Comparison of ENCODE assay signal across 8 cellular contexts in genomic region chr12:80269953-80270552, GRCh38.
A peak's percentile ranks its signal among the peaks of the same experiment; 100 is the strongest.
DNase-seq lines count a peak whose midpoint lies in the region; ATAC-seq and TF ChIP-seq lines count a peak whose summit lies in the region.

No MANE protein-coding gene starts in this region.

- 0 out of 2 replicates have a peak overlapping the region, but pooled peaks have one; percentile 23 for H3K4me2 ChIP-seq in PC-9
- H3K4me2 ChIP-seq in neural cell (ENCODE audit: low read length) = no peak overlapping the region

- no peak overlapping the region for H3K27ac Mint-ChIP-seq in activated CD4-positive, alpha-beta memory T cell treated with anti-CD3 and anti-CD28 coated beads, Interleukin-2, amount 10 ng/mL, durations not matched to agents 7 days and 5 days

- POLR2A ChIA-PET in PC-9 (lab: Charles Lee; ENCODE audit: unreplicated experiment) = interaction anchor here (0.6 kb wide), 1 partner anchor 746 kb away, joined by 4 read pairs; no protein-coding TSS in a partner anchor
- POLR2A ChIA-PET in activated CD4-positive, alpha-beta memory T cell treated with anti-CD3 and anti-CD28 coated beads, Interleukin-2, amount 10 ng/mL, durations not matched to agents 7 days and 5 days (lab: Charles Lee) = no interaction called here

- DNase-seq in PC-9 (no peak), esophagus muscularis mucosa (ENCODE audit: extremely low spot score) (no peak), NCI-H524 treated with DMSO at 0.1 percent for 48 hours (lab: John Stamatoyannopoulos, UW) (no peak)
- no peak for DNase-seq in activated CD4-positive, alpha-beta memory T cell treated with anti-CD3 and anti-CD28 coated beads, Interleukin-2, amount 10 ng/mL, durations not matched to agents 7 days and 5 days

- CTCF ChIA-PET in PC-9 (lab: Charles Lee) = interaction anchor here (0.7 to 2.8 kb wide), 5 partner anchors 12 to 440 kb away, joined by 3 to 20 read pairs (median 4); no protein-coding TSS in a partner anchor
- CTCF ChIA-PET in activated CD4-positive, alpha-beta memory T cell treated with anti-CD3 and anti-CD28 coated beads, Interleukin-2, amount 10 ng/mL, durations not matched to agents 7 days and 5 days (lab: Charles Lee) = interaction anchor here (0.8 to 1.6 kb wide), 5 partner anchors 9 to 334 kb away, joined by 3 to 4 read pairs (median 3); no protein-coding TSS in a partner anchor

- TF ChIP-seq POLR2A in esophagus muscularis mucosa (IDR thresholded peaks at IDR 0.05; ENCODE audit: low read depth) = no peak

- H3K36me3 ChIP-seq in ACC112 (ENCODE audit: insufficient read depth, low read length) (no peaks in the 10 kb centered on the region), PC-9 (ENCODE audit: low read depth) (no peaks in the 10 kb centered on the region), esophagus muscularis mucosa (no peaks in the 10 kb centered on the region), neural cell (ENCODE audit: insufficient read depth, low read length) (no peaks in the 10 kb centered on the region)

- TF ChIP-seq EP300 in esophagus muscularis mucosa (IDR thresholded peaks at IDR 0.05) (no peak), neural cell (conservative IDR thresholded peaks at IDR 0.05; ENCODE audit: poor library complexity, severe bottlenecking) (no peak)

- H3K9me2 ChIP-seq in PC-9 (ENCODE audit: insufficient read depth) = no peaks in the 10 kb centered on the region
- H3K9me2 ChIP-seq in neural cell (ENCODE audit: insufficient read depth, low read length) = no peaks in the 10 kb centered on the region

- no TSS peak for BruUV-seq in PC-9 (replicated peaks; lab: Mats Ljungman, UMichigan)

- no peaks in the 10 kb centered on the region for H3K36me3 Mint-ChIP-seq in activated CD4-positive, alpha-beta memory T cell treated with anti-CD3 and anti-CD28 coated beads, Interleukin-2, amount 10 ng/mL, durations not matched to agents 7 days and 5 days (ENCODE audit: low read depth)

- H3F3A ChIP-seq in PC-9 (ENCODE audit: insufficient read depth, low read depth) (peaks cover 11% of the 10 kb centered on the region), neural cell (ENCODE audit: insufficient read depth, low read length, poor library complexity, severe bottlenecking) (no peaks in the 10 kb centered on the region)

- no peaks in the 10 kb centered on the region for H4K20me1 ChIP-seq in PC-9 (ENCODE audit: insufficient read depth)
- no peaks in the 10 kb centered on the region for H4K20me1 ChIP-seq in neural cell (ENCODE audit: insufficient read depth)

- H3K9ac ChIP-seq in neural cell (ENCODE audit: low read length) = no peak overlapping the region

- no peaks in the 10 kb centered on the region for H3K79me2 ChIP-seq in ACC112 (ENCODE audit: control insufficient read depth, insufficient read depth, low read length, unreplicated experiment)
- H3K79me2 ChIP-seq in PC-9 (ENCODE audit: low read depth) = no peaks in the 10 kb centered on the region
- no peaks in the 10 kb centered on the region for H3K79me2 ChIP-seq in neural cell (replicated peaks; ENCODE audit: insufficient read depth, low read length)

- TF ChIP-seq RAD21 in neural cell (conservative IDR thresholded peaks at IDR 0.05) = peak; percentile 73

- H3K9me3 Mint-ChIP-seq in activated CD4-positive, alpha-beta memory T cell treated with anti-CD3 and anti-CD28 coated beads, Interleukin-2, amount 10 ng/mL, durations not matched to agents 7 days and 5 days = no peaks in the 10 kb centered on the region

- H3K27me3 ChIP-seq in ACC112 (ENCODE audit: insufficient read depth, low read length) (no peaks in the 10 kb centered on the region), PC-9 (ENCODE audit: insufficient read depth, low read depth) (no peaks in the 10 kb centered on the region), esophagus muscularis mucosa (no peaks in the 10 kb centered on the region), neural cell (ENCODE audit: insufficient read depth, low read depth, low read length) (no peaks in the 10 kb centered on the region)

- no peak overlapping the region for H3K27ac ChIP-seq in ACC112 (ENCODE audit: low read depth, low read length)
- H3K27ac ChIP-seq in PC-9 = no peak overlapping the region
- H3K27ac ChIP-seq in esophagus muscularis mucosa (replicated peaks in 1 of 4) = no peak overlapping the region
- no peak overlapping the region for H3K27ac ChIP-seq in neural cell (ENCODE audit: low read length)

- TF ChIP-seq CTCF in GM12875 (IDR thresholded peaks at IDR 0.05; ENCODE audit: borderline replicate concordance, insufficient read depth, low read depth, low read length) (peak; percentile 43; the same call in 1 of the 2 replicates), PC-9 (conservative IDR thresholded peaks at IDR 0.05) (peak; percentile 84), esophagus muscularis mucosa (IDR thresholded peaks at IDR 0.05) (peak; percentile 59 to 65 (median 60)), neural cell (IDR thresholded peaks at IDR 0.05; ENCODE audit: poor library complexity, severe bottlenecking) (peak; percentile 74)

- peak; percentile 61 for ATAC-seq in HG03565 (IDR thresholded peaks at IDR 0.05; ENCODE audit: unreplicated experiment)

- peaks cover 23% of the 10 kb centered on the region for H3K4me1 ChIP-seq in ACC112 (ENCODE audit: control insufficient read depth, insufficient read depth, low read length, unreplicated experiment)
- H3K4me1 ChIP-seq in PC-9 (replicated peaks; ENCODE audit: insufficient read depth) = peaks cover 20% of the 10 kb centered on the region
- peaks cover 0 to 22% (median 12%) of the 10 kb centered on the region in 4 donors for H3K4me1 ChIP-seq in esophagus muscularis mucosa

- H3K9me3 ChIP-seq in PC-9 (ENCODE audit: insufficient read depth, low read depth) = no peaks in the 10 kb centered on the region
- H3K9me3 ChIP-seq in esophagus muscularis mucosa = no peaks in the 10 kb centered on the region
- no peaks in the 10 kb centered on the region for H3K9me3 ChIP-seq in neural cell (ENCODE audit: low read length)

- no peaks in the 10 kb centered on the region for H3K4me1 Mint-ChIP-seq in activated CD4-positive, alpha-beta memory T cell treated with anti-CD3 and anti-CD28 coated beads, Interleukin-2, amount 10 ng/mL, durations not matched to agents 7 days and 5 days

- intact Hi-C loops in PC-9 (cut with micrococcal nuclease; ENCODE audit: unreplicated experiment) (loop anchor here (1.0 to 10.0 kb wide), 5 partner anchors 75 to 862 kb away; no protein-coding TSS in a partner anchor), esophagus muscularis mucosa (cut with DNase I) (loop anchor here (2.0 to 10.0 kb wide), 3 partner anchors 75 to 865 kb away; no protein-coding TSS in a partner anchor)

- WGBS in esophagus muscularis mucosa = 23% methylated on average over 4 of the region's 4 CpGs

- H2AFZ ChIP-seq in ACC112 (ENCODE audit: low read length, unreplicated experiment) = no peak overlapping the region
- no peak overlapping the region for H2AFZ ChIP-seq in PC-9
- no peak overlapping the region for H2AFZ ChIP-seq in neural cell (ENCODE audit: low read depth, low read length)

- no peak overlapping the region for H3K4me3 Mint-ChIP-seq in activated CD4-positive, alpha-beta memory T cell treated with anti-CD3 and anti-CD28 coated beads, Interleukin-2, amount 10 ng/mL, durations not matched to agents 7 days and 5 days

- peaks cover 7% of the 10 kb centered on the region for H3K27me3 Mint-ChIP-seq in activated CD4-positive, alpha-beta memory T cell treated with anti-CD3 and anti-CD28 coated beads, Interleukin-2, amount 10 ng/mL, durations not matched to agents 7 days and 5 days

- H3K4me3 ChIP-seq in ACC112 (ENCODE audit: low read depth, low read length) = peak overlapping the region; percentile 42; the same call in 1 of the 2 replicates
- no peak overlapping the region for H3K4me3 ChIP-seq in GM12875 (ENCODE audit: low read depth, low read length)
- no peak overlapping the region for H3K4me3 ChIP-seq in PC-9
- H3K4me3 ChIP-seq in esophagus muscularis mucosa = peak overlapping the region in 1 of 4 donors; percentile 19
- H3K4me3 ChIP-seq in neural cell (ENCODE audit: low read length) = no peak overlapping the region

TF ChIP-seq in neural cell, 6 proteins besides CTCF, POLR2A, EP300 and RAD21:
- no peak for TF ChIP-seq MXI1 (conservative IDR thresholded peaks at IDR 0.05; ENCODE audit: poor library complexity, severe bottlenecking)
- peak; percentile 73 for TF ChIP-seq SMC3 (conservative IDR thresholded peaks at IDR 0.05; ENCODE audit: poor library complexity)
